In genomic region chr7:73436031-73436929, GRCh38 we compare ENCODE assay signal across 1 cellular context.
TF ChIP-seq lines count a peak whose summit lies in the region.

No MANE protein-coding gene starts in this region.

TF ChIP-seq in A549, 52 proteins besides CTCF, POLR2A, EP300 and RAD21 (continued from another document):
- no peak for TF ChIP-seq ELK1 (IDR thresholded peaks at IDR 0.05; ENCODE audit: low read depth, low read length)
